In the genomic region with DNA sequence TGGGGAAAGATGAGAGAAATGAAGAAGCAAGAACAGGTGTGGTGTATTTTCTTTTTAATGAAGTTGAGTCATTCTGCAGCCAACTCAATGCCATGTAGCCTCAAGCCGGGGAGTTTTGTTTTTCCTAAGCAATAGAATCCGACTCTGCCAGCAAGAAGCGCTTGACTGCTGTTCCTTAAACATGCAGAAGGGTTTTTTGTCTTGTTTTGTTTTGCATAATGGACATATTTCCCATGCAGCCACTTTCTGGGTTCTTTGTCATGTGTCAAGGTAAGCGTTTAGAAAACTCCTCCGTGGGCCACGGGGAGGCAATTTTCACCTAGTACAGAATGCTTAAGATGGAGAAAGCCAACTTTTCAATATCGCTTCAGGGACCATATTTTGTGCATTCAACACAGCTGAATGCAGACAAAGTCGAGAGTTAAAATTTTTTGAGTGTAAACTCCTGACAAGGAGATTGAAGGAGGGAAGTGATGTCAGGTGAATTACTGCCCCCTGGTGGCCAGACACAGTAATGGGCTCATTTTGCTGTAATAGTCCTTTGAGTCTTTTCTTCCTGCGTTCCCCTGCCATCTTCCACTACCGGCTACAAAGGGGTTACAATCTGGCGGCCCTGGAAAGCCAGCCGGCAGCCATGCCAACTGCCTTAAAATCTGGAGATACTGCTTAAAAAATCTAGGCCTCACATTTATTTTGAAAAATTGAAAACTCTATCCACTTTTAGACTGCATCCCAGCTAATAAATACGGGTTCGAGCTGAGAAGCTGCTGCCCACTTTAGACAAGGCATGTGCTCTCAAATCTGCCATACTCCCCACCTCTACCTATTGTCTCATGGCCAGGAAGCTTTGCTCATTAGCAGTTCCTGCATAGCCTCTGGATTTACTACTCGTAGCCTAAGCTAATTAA, we compare ENCODE assay signal across 1 cellular context.
TF ChIP-seq lines count a peak whose summit lies in the region.

No MANE protein-coding gene starts in this region.

TF ChIP-seq in GM12878, 131 proteins besides CTCF, POLR2A, EP300 and RAD21 (continued from another document and continues in another):
- TF ChIP-seq, protein P1, sequence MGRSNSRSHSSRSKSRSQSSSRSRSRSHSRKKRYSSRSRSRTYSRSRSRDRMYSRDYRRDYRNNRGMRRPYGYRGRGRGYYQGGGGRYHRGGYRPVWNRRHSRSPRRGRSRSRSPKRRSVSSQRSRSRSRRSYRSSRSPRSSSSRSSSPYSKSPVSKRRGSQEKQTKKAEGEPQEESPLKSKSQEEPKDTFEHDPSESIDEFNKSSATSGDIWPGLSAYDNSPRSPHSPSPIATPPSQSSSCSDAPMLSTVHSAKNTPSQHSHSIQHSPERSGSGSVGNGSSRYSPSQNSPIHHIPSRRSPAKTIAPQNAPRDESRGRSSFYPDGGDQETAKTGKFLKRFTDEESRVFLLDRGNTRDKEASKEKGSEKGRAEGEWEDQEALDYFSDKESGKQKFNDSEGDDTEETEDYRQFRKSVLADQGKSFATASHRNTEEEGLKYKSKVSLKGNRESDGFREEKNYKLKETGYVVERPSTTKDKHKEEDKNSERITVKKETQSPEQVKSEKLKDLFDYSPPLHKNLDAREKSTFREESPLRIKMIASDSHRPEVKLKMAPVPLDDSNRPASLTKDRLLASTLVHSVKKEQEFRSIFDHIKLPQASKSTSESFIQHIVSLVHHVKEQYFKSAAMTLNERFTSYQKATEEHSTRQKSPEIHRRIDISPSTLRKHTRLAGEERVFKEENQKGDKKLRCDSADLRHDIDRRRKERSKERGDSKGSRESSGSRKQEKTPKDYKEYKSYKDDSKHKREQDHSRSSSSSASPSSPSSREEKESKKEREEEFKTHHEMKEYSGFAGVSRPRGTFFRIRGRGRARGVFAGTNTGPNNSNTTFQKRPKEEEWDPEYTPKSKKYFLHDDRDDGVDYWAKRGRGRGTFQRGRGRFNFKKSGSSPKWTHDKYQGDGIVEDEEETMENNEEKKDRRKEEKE (IDR thresholded peaks at IDR 0.05) = no peak
- TF ChIP-seq SPI1 (IDR thresholded peaks at IDR 0.05; ENCODE audit: borderline replicate concordance, insufficient read depth, low read depth, low read length) = peak; percentile 47; the same call in 1 of the 2 replicates
- no peak for TF ChIP-seq MEF2B (IDR thresholded peaks at IDR 0.05; ENCODE audit: partially characterized antibody, poor library complexity, severe bottlenecking)
- no peak for TF ChIP-seq BHLHE40 (IDR thresholded peaks at IDR 0.05; ENCODE audit: borderline replicate concordance in 1 of 2, low read depth in 2 of 2, low read length in 1 of 2)
- no peak for TF ChIP-seq HSF1 (IDR thresholded peaks at IDR 0.05; ENCODE audit: low read depth, low read length)
- TF ChIP-seq SMC3 (IDR thresholded peaks at IDR 0.05; ENCODE audit: borderline replicate concordance, low read length) = peak; percentile 71
- no peak for TF ChIP-seq TAF1 (IDR thresholded peaks at IDR 0.05; ENCODE audit: borderline replicate concordance, low read depth, low read length)
- TF ChIP-seq PKNOX1 (IDR thresholded peaks at IDR 0.05) = peak; percentile 39
- no peak for TF ChIP-seq ZNF24 (IDR thresholded peaks at IDR 0.05)
- TF ChIP-seq CUX1 (IDR thresholded peaks at IDR 0.05; ENCODE audit: insufficient replicate concordance, low read depth, low read length) = no peak
- TF ChIP-seq YY1 (IDR thresholded peaks at IDR 0.05; ENCODE audit: low read depth, low read length) = peak; percentile 66
- TF ChIP-seq CHD2 (IDR thresholded peaks at IDR 0.05; ENCODE audit: borderline replicate concordance, low read depth, low read length) = no peak
- TF ChIP-seq ZNF687 (IDR thresholded peaks at IDR 0.05) = no peak
- 0 out of 2 replicates have a peak, but pooled peaks have one; percentile 10 for TF ChIP-seq STAT1 (conservative IDR thresholded peaks at IDR 0.05)
- TF ChIP-seq ETV6 (conservative IDR thresholded peaks at IDR 0.05 in 1 of 2, IDR thresholded peaks at IDR 0.05 in 1 of 2; ENCODE audit: borderline replicate concordance in 1 of 2, low read depth in 1 of 2) = no peak
- TF ChIP-seq BRCA1 (IDR thresholded peaks at IDR 0.05; ENCODE audit: low read depth, low read length) = no peak
- peak; percentile 43 to 44; a peak in 3 of 4 replicates for TF ChIP-seq IKZF2 (IDR thresholded peaks at IDR 0.05)
- no peak for TF ChIP-seq NKRF (conservative IDR thresholded peaks at IDR 0.05)
- no peak for TF ChIP-seq CEBPB (IDR thresholded peaks at IDR 0.05; ENCODE audit: borderline replicate concordance in 1 of 2, low read depth in 2 of 2, low read length in 2 of 2)
- TF ChIP-seq HDAC6 (IDR thresholded peaks at IDR 0.05; ENCODE audit: unreplicated experiment) = no peak
- TF ChIP-seq SREBF2 (IDR thresholded peaks at IDR 0.05; ENCODE audit: low read length) = no peak
- TF ChIP-seq RELB (IDR thresholded peaks at IDR 0.05; ENCODE audit: low read depth) = no peak
- peak; percentile 49; the same call in 1 of the 2 replicates for TF ChIP-seq CREM (IDR thresholded peaks at IDR 0.05; ENCODE audit: low read depth)
- TF ChIP-seq, protein P2, sequence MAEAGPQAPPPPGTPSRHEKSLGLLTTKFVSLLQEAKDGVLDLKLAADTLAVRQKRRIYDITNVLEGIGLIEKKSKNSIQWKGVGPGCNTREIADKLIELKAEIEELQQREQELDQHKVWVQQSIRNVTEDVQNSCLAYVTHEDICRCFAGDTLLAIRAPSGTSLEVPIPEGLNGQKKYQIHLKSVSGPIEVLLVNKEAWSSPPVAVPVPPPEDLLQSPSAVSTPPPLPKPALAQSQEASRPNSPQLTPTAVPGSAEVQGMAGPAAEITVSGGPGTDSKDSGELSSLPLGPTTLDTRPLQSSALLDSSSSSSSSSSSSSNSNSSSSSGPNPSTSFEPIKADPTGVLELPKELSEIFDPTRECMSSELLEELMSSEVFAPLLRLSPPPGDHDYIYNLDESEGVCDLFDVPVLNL (IDR thresholded peaks at IDR 0.05; ENCODE audit: low read depth, low read length) = no peak
- no peak for TF ChIP-seq NRF1 (conservative IDR thresholded peaks at IDR 0.05; ENCODE audit: low read depth, low read length)
- no peak for TF ChIP-seq FOXK2 (IDR thresholded peaks at IDR 0.05)
- TF ChIP-seq, protein P3, sequence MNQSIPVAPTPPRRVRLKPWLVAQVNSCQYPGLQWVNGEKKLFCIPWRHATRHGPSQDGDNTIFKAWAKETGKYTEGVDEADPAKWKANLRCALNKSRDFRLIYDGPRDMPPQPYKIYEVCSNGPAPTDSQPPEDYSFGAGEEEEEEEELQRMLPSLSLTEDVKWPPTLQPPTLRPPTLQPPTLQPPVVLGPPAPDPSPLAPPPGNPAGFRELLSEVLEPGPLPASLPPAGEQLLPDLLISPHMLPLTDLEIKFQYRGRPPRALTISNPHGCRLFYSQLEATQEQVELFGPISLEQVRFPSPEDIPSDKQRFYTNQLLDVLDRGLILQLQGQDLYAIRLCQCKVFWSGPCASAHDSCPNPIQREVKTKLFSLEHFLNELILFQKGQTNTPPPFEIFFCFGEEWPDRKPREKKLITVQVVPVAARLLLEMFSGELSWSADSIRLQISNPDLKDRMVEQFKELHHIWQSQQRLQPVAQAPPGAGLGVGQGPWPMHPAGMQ (IDR thresholded peaks at IDR 0.05; ENCODE audit: borderline replicate concordance) = no peak
- TF ChIP-seq HDAC2 (IDR thresholded peaks at IDR 0.05) = no peak
